8 cellular contexts compared by ENCODE assay signal in the genomic region with DNA sequence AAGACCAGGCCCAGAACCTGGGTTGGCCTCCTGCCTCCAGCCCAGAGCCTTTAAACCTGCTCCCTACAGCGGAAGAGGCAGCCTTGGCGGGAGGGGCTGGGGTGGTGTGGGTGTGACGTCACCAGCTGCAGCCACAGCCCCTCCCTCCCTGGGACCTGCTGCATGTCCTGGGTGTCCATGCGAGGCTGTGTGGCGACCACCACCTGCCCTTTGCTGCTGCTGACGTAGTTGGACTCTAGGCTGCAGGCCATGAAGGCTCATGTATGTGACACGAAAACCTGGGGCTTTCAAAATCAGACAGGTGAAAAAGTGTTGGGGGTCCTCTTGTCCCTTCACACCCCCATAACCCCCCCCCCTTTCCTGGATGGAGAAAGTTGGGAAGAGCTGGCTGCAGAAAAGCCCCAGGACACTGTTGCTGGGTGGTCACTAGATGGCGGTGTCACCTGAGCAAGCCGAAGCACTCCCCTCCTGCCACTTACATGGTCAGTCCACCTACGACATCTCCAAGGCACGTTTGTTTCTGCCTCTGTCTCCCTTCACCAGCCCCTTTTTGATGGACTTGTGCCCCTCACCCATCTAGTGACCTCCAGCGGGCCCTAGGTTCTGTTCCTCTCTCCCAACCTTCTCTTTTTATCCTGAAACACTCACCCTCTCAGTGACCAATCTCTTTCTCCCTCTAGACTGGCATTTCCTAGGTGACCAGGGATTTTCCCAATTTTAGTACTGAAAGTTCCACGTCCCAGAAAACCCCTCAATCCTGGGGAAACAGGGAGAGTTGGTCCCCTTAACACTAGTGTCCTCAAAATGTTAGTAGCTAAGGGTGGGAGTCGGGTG. TPM values are rescaled to one million over a fixed set of nuclear protein-coding genes. Genes with fewer than 3 reads are reported as not detected.
DNase-seq lines count a peak whose midpoint lies in the region; ATAC-seq, FAIRE-seq and TF ChIP-seq lines count a peak whose summit lies in the region.

No MANE protein-coding gene starts in this region.

- H3K4me2 ChIP-seq in H1 (ENCODE audit: insufficient read depth in 1 of 2, low read depth in 2 of 2, low read length in 2 of 2) = no peak overlapping the region

- H4K5ac ChIP-seq in H1 (ENCODE audit: insufficient read length, low read depth, low read length) = no peak overlapping the region

- H3K56ac ChIP-seq in H1 (replicated peaks; ENCODE audit: insufficient read length, low read depth, low read length) = no peak overlapping the region

- H2BK120ac ChIP-seq in H1 (replicated peaks; ENCODE audit: low read depth, low read length) = no peak overlapping the region

- no peak overlapping the region for H2AK5ac ChIP-seq in H1 (ENCODE audit: low read depth, low read length)

- H2BK15ac ChIP-seq in H1 (ENCODE audit: low read length) = no peak overlapping the region; the same call in 1 of the 2 replicates

- no peak overlapping the region for H3K9ac ChIP-seq in H1 (replicated peaks in 1 of 4; ENCODE audit: extremely low read depth in 1 of 4, low read depth in 3 of 4, low read length in 3 of 4)

- H2AFZ ChIP-seq in H1 (ENCODE audit: low read length) = peak overlapping the region; percentile 71; the same call in 1 of the 2 replicates

- no peak overlapping the region for H3K4ac ChIP-seq in H1 (replicated peaks; ENCODE audit: insufficient read length, low read depth, low read length)

- ATAC-seq in memory B cell (ENCODE audit: low read depth) (peak; percentile 53), HG02610 (IDR thresholded peaks at IDR 0.05; ENCODE audit: unreplicated experiment) (no peak)

- H3K4me3 ChIP-seq in GM06990 (replicated peaks; ENCODE audit: low read depth, low read length) (no peak overlapping the region), H1 (ENCODE audit: extremely low read depth in 1 of 4, insufficient read depth in 2 of 4, low read depth in 3 of 4, low read length in 4 of 4) (no peak overlapping the region)

- H2BK20ac ChIP-seq in H1 (ENCODE audit: low read length) = 0 out of 2 replicates have a peak overlapping the region, but pooled peaks have one; percentile 27

- H4K20me1 ChIP-seq in H1 (replicated peaks in 1 of 2; ENCODE audit: control insufficient read depth in 1 of 2, insufficient read depth in 2 of 2, low read length in 2 of 2) = no peaks in the 10 kb centered on the region

- peaks cover 4% of the 10 kb centered on the region for H3K4me1 Mint-ChIP-seq in memory B cell

- no peaks in the 10 kb centered on the region for H3K36me3 Mint-ChIP-seq in memory B cell

- H3K27ac ChIP-seq in 22Rv1 (no peak overlapping the region), H1 (ENCODE audit: low read depth, low read length) (no peak overlapping the region)

- no peak overlapping the region for H3K4me3 Mint-ChIP-seq in memory B cell

- H3K79me2 ChIP-seq in H1 (ENCODE audit: control insufficient read depth in 1 of 2, insufficient read depth in 2 of 2, low read length in 2 of 2) = no peaks in the 10 kb centered on the region

- no peaks in the 10 kb centered on the region for H3K9me3 ChIP-seq in H1 (ENCODE audit: insufficient read depth in 2 of 2, low read depth in 1 of 2, low read length in 1 of 2)

- WGBS in H1 (ENCODE audit: extremely low coverage in 1 of 2, insufficient coverage in 1 of 2, insufficient read length in 1 of 2, insufficient replicate concordance in 2 of 2, low coverage in 1 of 2, low lambda C conversion rate in 2 of 2, missing lambda C conversion rate in 1 of 2), 2 experiments = 36% methylated on average over 14 of the region's 14 CpGs; no CpG with 5 or more reads in 1 of the 2 experiments

- no peak overlapping the region for H2BK5ac ChIP-seq in H1 (ENCODE audit: low read depth, low read length)

- FAIRE-seq in H1 (lab: Jason Lieb, UNC) = peak; percentile 13

- CTCF ChIA-PET in H1 (lab: Charles Lee; ENCODE audit: partially characterized antibody) = interaction anchor here (0.6 to 6.1 kb wide), 27 partner anchors 10 to 515 kb away, joined by 3 to 64 read pairs (median 5); a partner anchor contains a TSS

- H3K36me3 ChIP-seq in GM06990 (ENCODE audit: control insufficient read depth, insufficient read depth, low read length) = no peaks in the 10 kb centered on the region
- no peaks in the 10 kb centered on the region for H3K36me3 ChIP-seq in H1 (ENCODE audit: control insufficient read depth in 2 of 4, insufficient read depth in 4 of 4, low read length in 3 of 4)

- H3K18ac ChIP-seq in H1 (ENCODE audit: extremely low read depth, low read length) = peak overlapping the region; percentile 48; the same call in 1 of the 2 replicates

- POLR2A ChIA-PET in H1 (lab: Charles Lee; ENCODE audit: partially characterized antibody) = interaction anchor here (0.6 to 1.3 kb wide), 5 partner anchors 11 to 541 kb away, joined by 3 to 4 read pairs (median 4); no protein-coding TSS in a partner anchor

- TF ChIP-seq CTCF in 22Rv1 (IDR thresholded peaks at IDR 0.05) (peak; percentile 88), GM06990 (IDR thresholded peaks at IDR 0.05; ENCODE audit: insufficient read depth, low read length, poor library complexity, severe bottlenecking) (peak; percentile 88), H1 (IDR thresholded peaks at IDR 0.05; ENCODE audit: control extremely low read depth in 1 of 3, insufficient read depth in 1 of 3, low read depth in 1 of 3, low read length in 3 of 3) (peak; percentile 81 to 93 (median 93))

- H3K27ac Mint-ChIP-seq in memory B cell = no peak overlapping the region

- no peak overlapping the region for H3K23ac ChIP-seq in H1 (ENCODE audit: insufficient read length)

- H3K14ac ChIP-seq in H1 (ENCODE audit: insufficient read length) = no peak overlapping the region

- H3K79me1 ChIP-seq in H1 (ENCODE audit: low read depth, low read length) = no peaks in the 10 kb centered on the region

- no peak for TF ChIP-seq POLR2A in H1 (IDR thresholded peaks at IDR 0.05; ENCODE audit: control extremely low read depth in 1 of 2, low read depth in 2 of 2, low read length in 2 of 2)

- H4K8ac ChIP-seq in H1 (ENCODE audit: extremely low read depth, insufficient read depth, low read length) = peak overlapping the region; percentile 31

- peaks cover 0 to 6% (median 4%) of the 10 kb centered on the region in 4 experiments; a peak in 3 of 7 replicates for H3K4me1 ChIP-seq in H1 (replicated peaks in 1 of 4; ENCODE audit: control insufficient read depth in 3 of 4, insufficient read depth in 4 of 4, low read length in 3 of 4)

- TF ChIP-seq EP300 in H1 (IDR thresholded peaks at IDR 0.05; ENCODE audit: borderline replicate concordance in 1 of 2, low read depth in 2 of 2, low read length in 2 of 2) = no peak

- DNase-seq in GM06990 (ENCODE audit: extremely low read depth, insufficient read length) = no peak
- peak; percentile 77 for DNase-seq in NCI-H2029 treated with DMSO at 0.1 percent for 48 hours (lab: John Stamatoyannopoulos, UW)
- peak; percentile 36 for DNase-seq in UCSD-AML1 (lab: John Stamatoyannopoulos, UW; ENCODE audit: unreplicated experiment)
- DNase-seq in H1 (ENCODE audit: low read depth in 1 of 2, low spot score in 2 of 2) = peak in 1 of 2 experiments; percentile 70
- DNase-seq in memory B cell (ENCODE audit: low spot score in 2 of 2) = peak in 1 of 2 donors; percentile 16
- peak; percentile 27 for DNase-seq in stromal cell of bone marrow (ENCODE audit: low read depth)

- H2BK12ac ChIP-seq in H1 (ENCODE audit: low read depth, low read length) = peak overlapping the region; percentile 81; the same call in 1 of the 2 replicates

- no peak overlapping the region for H4K91ac ChIP-seq in H1 (replicated peaks; ENCODE audit: insufficient read length, low read length)

- H3K23me2 ChIP-seq in H1 (ENCODE audit: low read depth, low read length) = no peaks in the 10 kb centered on the region

- no peaks in the 10 kb centered on the region for H3K9me3 Mint-ChIP-seq in memory B cell

- peak; percentile 83 to 89 for TF ChIP-seq RAD21 in H1 (IDR thresholded peaks at IDR 0.05 in 1 of 2, conservative IDR thresholded peaks at IDR 0.05 in 1 of 2; ENCODE audit: low read depth in 2 of 2, low read length in 2 of 2)

- H3K27me3 ChIP-seq in GM06990 (replicated peaks; ENCODE audit: control insufficient read depth, insufficient read depth, low read length) = no peaks in the 10 kb centered on the region; the same call in none of the 2 replicates
- no peaks in the 10 kb centered on the region; a peak in 1 of 7 replicates for H3K27me3 ChIP-seq in H1 (replicated peaks in 1 of 4; ENCODE audit: control insufficient read depth in 3 of 4, extremely low read depth in 1 of 4, insufficient read depth in 3 of 4, low read length in 3 of 4)

- peaks cover 8% of the 10 kb centered on the region for H3K27me3 Mint-ChIP-seq in memory B cell

TF ChIP-seq in H1, 55 proteins besides CTCF, POLR2A, EP300 and RAD21 (continues in another document):
- TF ChIP-seq CTBP2 (IDR thresholded peaks at IDR 0.05; ENCODE audit: borderline replicate concordance, insufficient read depth, insufficient read length, low read length) (no peak), ASH2L (IDR thresholded peaks at IDR 0.05; ENCODE audit: low read length) (peak; percentile 27), SP1 (IDR thresholded peaks at IDR 0.05; ENCODE audit: low read depth, low read length) (no peak), RNF2 (IDR thresholded peaks at IDR 0.05; ENCODE audit: borderline replicate concordance, low read depth, low read length, missing control alignments, poor library complexity, severe bottlenecking) (no peak), SIRT6 (IDR thresholded peaks at IDR 0.05; ENCODE audit: low read length) (no peak), RXRA (IDR thresholded peaks at IDR 0.05; ENCODE audit: insufficient read depth, low read depth, low read length) (no peak), TAF1 (IDR thresholded peaks at IDR 0.05; ENCODE audit: low read depth, low read length) (0 out of 2 replicates have a peak, but pooled peaks have one; percentile 20), RBBP5 (IDR thresholded peaks at IDR 0.05; ENCODE audit: borderline replicate concordance, low read depth, low read length) (no peak), CREB1 (IDR thresholded peaks at IDR 0.05) (peak; percentile 81), SAP30 (IDR thresholded peaks at IDR 0.05; ENCODE audit: insufficient read depth, insufficient replicate concordance, low read length) (no peak), CHD2 (IDR thresholded peaks at IDR 0.05; ENCODE audit: low read length) (no peak)

RNA-seq across cellular contexts. Expression of a gene that starts 35.2 kb away (rescaled TPM):
- total RNA-seq in H1 (2021; fragmentation: NEBNext Ultra II Directional; extraction: Animal tissue kit (Norgen Biotek cat#: 25700)) = not detected in 2 replicates
- polyA plus RNA-seq in H1 (2011; rRNA removed) = 0.05 and 0.17 TPM in 2 replicates
- polyA plus RNA-seq in H1 (2011; cell fraction: cytosol; rRNA removed) = 0.03 TPM
- 0.04 TPM for polyA plus RNA-seq in H1 (2011; cell fraction: nucleus; rRNA removed)
- polyA plus RNA-seq in H1 (2012, experiment 1 of 2) = 0.07 to 0.46 TPM (median 0.08 TPM) in 3 of 4 replicates, not detected in the other
- not detected for polyA plus RNA-seq in H1 (2012, experiment 2 of 2)
- 0.02 TPM for polyA plus RNA-seq in H1 (2013, experiment 1 of 2)
- polyA plus RNA-seq in H1 (2013, experiment 2 of 2) = 0.06 TPM
- 0.16 TPM in 1 of 2 replicates, not detected in the other for polyA minus RNA-seq in H1 (2011; rRNA and poly(A)+ RNA removed)
- not detected for polyA minus RNA-seq in H1 (2011; cell fraction: cytosol; rRNA and poly(A)+ RNA removed)
- polyA minus RNA-seq in H1 (2011; cell fraction: nucleus; rRNA and poly(A)+ RNA removed) = not detected
